14 cellular contexts compared by ENCODE assay signal in genomic region chr20:63655249-63655648, GRCh38. TPM values are rescaled to one million over a fixed set of nuclear protein-coding genes. Genes with fewer than 3 reads are reported as not detected.
DNase-seq lines count a peak whose midpoint lies in the region; ATAC-seq and TF ChIP-seq lines count a peak whose summit lies in the region.
"Had no signal": no experiment of that assay in that cellular context is flagged by ENCODE, and none has a peak within 500 bp of the region (broad histone marks: within the 10 kb centered on the region; RNA-seq: fewer than 3 reads in every experiment).

No MANE protein-coding gene starts in this region.

- peak overlapping the region; percentile 75 for H2BK12ac ChIP-seq in neuronal stem cell (ENCODE audit: low read length)

- H3K27me3 ChIP-seq in DND-41 (ENCODE audit: insufficient read depth, low read length, poor library complexity), result no peaks in the 10 kb centered on the region
- peaks cover 0 to 19% (median 4%) of the 10 kb centered on the region in 3 experiments for H3K27me3 ChIP-seq in neuronal stem cell (ENCODE audit: control insufficient read depth in 3 of 3, insufficient read depth in 3 of 3, low read depth in 1 of 3, low read length in 3 of 3)

- no peak for TF ChIP-seq CTCF in DND-41 (IDR thresholded peaks at IDR 0.05; ENCODE audit: borderline replicate concordance, extremely low read depth, low read length, poor library complexity, severe bottlenecking)

- no peak overlapping the region for H2AFZ ChIP-seq in DND-41 (ENCODE audit: low read depth, low read length)
- H2AFZ ChIP-seq in neuronal stem cell (ENCODE audit: low read length), result no peak overlapping the region
- H2AFZ ChIP-seq: GM23338 had no signal

- DNase-seq in NCI-H2196 (lab: John Stamatoyannopoulos, UW; ENCODE audit: unreplicated experiment), result peak; percentile 17
- DNase-seq in NCI-H2196 treated with DMSO at 0.1 percent for 48 hours (lab: John Stamatoyannopoulos, UW; ENCODE audit: unreplicated experiment), result no peak
- no peak for DNase-seq in DND-41
- peak; percentile 72 for DNase-seq in RPMI8226
- DNase-seq in neuronal stem cell (ENCODE audit: low spot score), result no peak
- no peak for DNase-seq in HCEC 1CT
- no peak for DNase-seq in 8988T
- DNase-seq: EL, NCI-H2029, NCI-H2171 treated with DMSO at 0.1 percent for 48 hours, NCI-H524, SW 1271 had no signal

- H3K27ac ChIP-seq in DND-41 (ENCODE audit: low read length) (peak overlapping the region; percentile 78), neuronal stem cell (replicated peaks; ENCODE audit: low read length) (no peak overlapping the region)

- WGBS in neuronal stem cell (ENCODE audit: extremely low coverage in 2 of 2, insufficient read length in 2 of 2, insufficient replicate concordance in 1 of 2), 2 donors, result no CpG with 5 or more reads among the region's 4 CpGs

- peak overlapping the region; percentile 90 for H3K23ac ChIP-seq in neuronal stem cell (ENCODE audit: low read depth, low read length, poor library complexity)

- H2AK5ac ChIP-seq in neuronal stem cell (ENCODE audit: low read depth, low read length), result peak overlapping the region; percentile 81

- H4K91ac ChIP-seq in neuronal stem cell (ENCODE audit: low read depth, low read length, poor library complexity), result peak overlapping the region; percentile 33

- H4K20me1 ChIP-seq in DND-41 (ENCODE audit: insufficient read depth, low read length), result peaks cover 25% of the 10 kb centered on the region

- H2BK5ac ChIP-seq in neuronal stem cell (ENCODE audit: low read length), result no peak overlapping the region

- ATAC-seq in DND-41 (ENCODE audit: insufficient read depth, low read depth), result no peak
- ATAC-seq in HG02623 (IDR thresholded peaks at IDR 0.05; ENCODE audit: unreplicated experiment), result no peak
- ATAC-seq: GM23338 had no signal

- H3K4ac ChIP-seq in neuronal stem cell (ENCODE audit: low read length), result no peak overlapping the region

- H3K4me1 ChIP-seq in DND-41 (ENCODE audit: insufficient read depth, low read length), result peaks cover 66% of the 10 kb centered on the region
- H3K4me1 ChIP-seq in neuronal stem cell (ENCODE audit: control insufficient read depth in 2 of 2, insufficient read depth in 1 of 2, low read depth in 1 of 2, low read length in 2 of 2), result peaks cover 19 to 25% of the 10 kb centered on the region in 2 donors

- peaks cover 67% of the 10 kb centered on the region for H3K79me2 ChIP-seq in DND-41 (ENCODE audit: insufficient read depth, low read length)

- H3K36me3 ChIP-seq in DND-41 (ENCODE audit: insufficient read depth, low read length) (peaks cover 12% of the 10 kb centered on the region), neuronal stem cell (replicated peaks in 1 of 2; ENCODE audit: control insufficient read depth in 2 of 2, insufficient read depth in 2 of 2, low read length in 2 of 2) (peaks cover 0 to 15% of the 10 kb centered on the region in 2 donors)

- no peak overlapping the region for H4K8ac ChIP-seq in neuronal stem cell (ENCODE audit: low read depth, low read length)

- peaks cover 1% of the 10 kb centered on the region for H3K79me1 ChIP-seq in neuronal stem cell (ENCODE audit: low read depth, low read length)

- H3K18ac ChIP-seq in neuronal stem cell (ENCODE audit: low read length), result peak overlapping the region; percentile 55

- H3K4me3 ChIP-seq in DND-41 (ENCODE audit: low read depth in 1 of 2, low read length in 2 of 2) (no peak overlapping the region), neuronal stem cell (ENCODE audit: low read length in 2 of 2) (no peak overlapping the region)

- no peak overlapping the region for H2BK15ac ChIP-seq in neuronal stem cell (ENCODE audit: low read length)

- H3K9ac ChIP-seq in DND-41 (ENCODE audit: low read depth, low read length) (peak overlapping the region; percentile 73; the same call in 1 of the 2 replicates), neuronal stem cell (ENCODE audit: low read depth, low read length, poor library complexity) (no peak overlapping the region)

- no peaks in the 10 kb centered on the region for H3K9me3 ChIP-seq in DND-41 (ENCODE audit: insufficient read depth, low read length, severe bottlenecking)
- H3K9me3 ChIP-seq in neuronal stem cell (replicated peaks in 1 of 2; ENCODE audit: control insufficient read depth in 2 of 2, insufficient read depth in 1 of 2, low read depth in 1 of 2, low read length in 2 of 2), result no peaks in the 10 kb centered on the region

- H3K4me2 ChIP-seq in DND-41 (ENCODE audit: insufficient read depth, low read length), result peak overlapping the region; percentile 80; the same call in 1 of the 2 replicates
- no peak overlapping the region for H3K4me2 ChIP-seq in neuronal stem cell (ENCODE audit: insufficient read depth, low read length, poor library complexity, severe bottlenecking)

- H2BK120ac ChIP-seq in neuronal stem cell (ENCODE audit: low read depth, low read length), result no peak overlapping the region

- H3K14ac ChIP-seq in neuronal stem cell (ENCODE audit: low read length), result peak overlapping the region; percentile 79

RNA-seq across cellular contexts. Expression of gene STMN3, which starts 2.0 kb away (rescaled TPM):
- 4.5 TPM for polyA plus RNA-seq in neuronal stem cell (2013, experiment 1 of 2)
- polyA plus RNA-seq in neuronal stem cell (2013, experiment 2 of 2), result 4.6 TPM

RNA-seq across cellular contexts. Expression of gene RTEL1, which starts 2.9 kb away (rescaled TPM):
- 5.1 TPM for polyA plus RNA-seq in neuronal stem cell (2013, experiment 1 of 2)
- 5.1 TPM for polyA plus RNA-seq in neuronal stem cell (2013, experiment 2 of 2)

RNA-seq across cellular contexts. Expression of gene GMEB2, which starts 28.3 kb away (rescaled TPM):
- 9.0 TPM for polyA plus RNA-seq in neuronal stem cell (2013, experiment 1 of 2)
- polyA plus RNA-seq in neuronal stem cell (2013, experiment 2 of 2), result 8.7 TPM

RNA-seq across cellular contexts. Expression of gene TNFRSF6B, which starts 41.2 kb away (rescaled TPM):
- polyA plus RNA-seq in neuronal stem cell (2013, experiment 1 of 2), result 0.70 TPM
- 0.90 TPM for polyA plus RNA-seq in neuronal stem cell (2013, experiment 2 of 2)
- polyA plus RNA-seq: GM23338 had no signal

RNA-seq across cellular contexts. Expression of gene ARFRP1, which starts 52.5 kb away (rescaled TPM):
- polyA plus RNA-seq in neuronal stem cell (2013, experiment 1 of 2), result 8.8 TPM
- 8.0 TPM for polyA plus RNA-seq in neuronal stem cell (2013, experiment 2 of 2)

Comparison
In these comparisons a context has a peak if more than half of its experiments do, and no peak if none do; other contexts are left out.
1. DNase-seq: peak in NCI-H2196 (single experiment) and RPMI8226 (single experiment); none in NCI-H2196 treated with DMSO at 0.1 percent for 48 hours (single experiment), DND-41 (single experiment), neuronal stem cell (single experiment), HCEC 1CT (single experiment) and 8988T (single experiment).